In genomic region chr12:19138551-19139344, GRCh38 we compare ENCODE assay signal across 19 cellular contexts. TPM values are rescaled to one million over a fixed set of nuclear protein-coding genes. Genes with fewer than 3 reads are reported as not detected.
DNase-seq lines count a peak whose midpoint lies in the region; ATAC-seq, FAIRE-seq and TF ChIP-seq lines count a peak whose summit lies in the region.
"Had no signal": no experiment of that assay in that cellular context is flagged by ENCODE, and none has a peak within 500 bp of the region (broad histone marks: within the 10 kb centered on the region; RNA-seq: fewer than 3 reads in every experiment).

No MANE protein-coding gene starts in this region.

- peak overlapping the region; percentile 62 for H2BK5ac ChIP-seq in mesenchymal stem cell (ENCODE audit: low read depth, low read length, poor library complexity, severe bottlenecking)

- H3K9me3 Mint-ChIP-seq in Caco-2 (ENCODE audit: unreplicated experiment) (no peaks in the 10 kb centered on the region), HFFc6 (no peaks in the 10 kb centered on the region), astrocyte (ENCODE audit: unreplicated experiment) (no peaks in the 10 kb centered on the region), T-cell (no peaks in the 10 kb centered on the region)
- H3K9me3 Mint-ChIP-seq: activated CD4-positive, alpha-beta memory T cell treated with anti-CD3 and anti-CD28 coated beads for 36 hours; activated naive CD8-positive, alpha-beta T cell treated with anti-CD3 and anti-CD28 coated beads, Interleukin-2, amount 10 ng/mL, durations not matched to agents 7 days and 5 days; activated T-cell treated with anti-CD3 and anti-CD28 coated beads, Interleukin-2, amount 50 U/mL, for 24 hours had no signal

- H3K4me3 ChIP-seq in Caco-2 (ENCODE audit: low read depth, low read length): no peak overlapping the region
- no peak overlapping the region for H3K4me3 ChIP-seq in astrocyte (ENCODE audit: insufficient read depth, low read depth, low read length)
- no peak overlapping the region for H3K4me3 ChIP-seq in mesenchymal stem cell (ENCODE audit: insufficient read depth in 1 of 2, low read depth in 1 of 2, low read length in 2 of 2)
- H3K4me3 ChIP-seq: colonic mucosa had no signal

- intact Hi-C loops in Caco-2 (cut with micrococcal nuclease; ENCODE audit: unreplicated experiment): loop anchor here (1.0 kb wide), 1 partner anchor 7 kb away; no protein-coding TSS in a partner anchor

- no peak overlapping the region for H3K14ac ChIP-seq in mesenchymal stem cell (ENCODE audit: low read length in 2 of 2)

- H3K36me3 Mint-ChIP-seq in Caco-2 (ENCODE audit: insufficient read depth, unreplicated experiment) (peaks cover 29% of the 10 kb centered on the region), HFFc6 (ENCODE audit: low read depth) (peaks cover 31% of the 10 kb centered on the region), astrocyte (ENCODE audit: low read depth, unreplicated experiment) (no peaks in the 10 kb centered on the region), T-cell (no peaks in the 10 kb centered on the region)
- H3K36me3 Mint-ChIP-seq: activated naive CD8-positive, alpha-beta T cell treated with anti-CD3 and anti-CD28 coated beads, Interleukin-2, amount 10 ng/mL, durations not matched to agents 7 days and 5 days had no signal

- H3K9ac ChIP-seq in astrocyte (ENCODE audit: low read length): no peak overlapping the region
- H3K9ac ChIP-seq in mesenchymal stem cell (ENCODE audit: low read length): no peak overlapping the region

- H2BK12ac ChIP-seq in mesenchymal stem cell (ENCODE audit: low read length in 2 of 2): no peak overlapping the region

- DNase-seq in Caco-2: no peak
- peak; percentile 98 for DNase-seq in HFFc6
- DNase-seq in astrocyte (ENCODE audit: low read depth): peak; percentile 73
- peak; percentile 51 for DNase-seq in mesenchymal stem cell
- DNase-seq in T-cell: no peak
- no peak for DNase-seq in stimulated activated CD4-positive, alpha-beta T cell treated with anti-CD3 and anti-CD28 coated beads, Interleukin-4, amount 100 ng/mL, for 4 hours
- DNase-seq in NCI-H2171 treated with DMSO at 0.1 percent for 48 hours (lab: John Stamatoyannopoulos, UW): no peak
- DNase-seq: activated CD4-positive, alpha-beta memory T cell treated with anti-CD3 and anti-CD28 coated beads for 36 hours; activated naive CD8-positive, alpha-beta T cell treated with anti-CD3 and anti-CD28 coated beads, Interleukin-2, amount 10 ng/mL, durations not matched to agents 7 days and 5 days; activated T-cell treated with anti-CD3 and anti-CD28 coated beads, Interleukin-2, amount 50 U/mL, for 24 hours; colonic mucosa; GF-D8; NCI-H2029 treated with DMSO at 0.1 percent for 48 hours; NCI-H82; retina; SW 1271 had no signal

- H3K79me1 ChIP-seq in mesenchymal stem cell (replicated peaks; ENCODE audit: low read length, poor library complexity, severe bottlenecking): peaks cover 6% of the 10 kb centered on the region

- H2AFZ ChIP-seq in astrocyte (ENCODE audit: low read depth, low read length): no peak overlapping the region
- no peak overlapping the region for H2AFZ ChIP-seq in mesenchymal stem cell (ENCODE audit: low read depth, low read length)

- H3K4me2 ChIP-seq in astrocyte (ENCODE audit: low read length) (peak overlapping the region; percentile 20), mesenchymal stem cell (ENCODE audit: low read length, poor library complexity, severe bottlenecking) (no peak overlapping the region)

- peak overlapping the region; percentile 75 for H2AK5ac ChIP-seq in mesenchymal stem cell (ENCODE audit: low read length, severe bottlenecking)

- H3K27me3 ChIP-seq in Caco-2 (replicated peaks; ENCODE audit: control insufficient read depth, insufficient read depth, low read length) (no peaks in the 10 kb centered on the region), astrocyte (ENCODE audit: insufficient read depth, low read length) (no peaks in the 10 kb centered on the region), mesenchymal stem cell (ENCODE audit: control insufficient read depth in 1 of 2, insufficient read depth in 1 of 2, low read length in 2 of 2) (no peaks in the 10 kb centered on the region)
- H3K27me3 ChIP-seq: colonic mucosa had no signal

- peak overlapping the region; percentile 27 for H3K27ac Mint-ChIP-seq in Caco-2 (ENCODE audit: unreplicated experiment)
- peak overlapping the region; percentile 80 for H3K27ac Mint-ChIP-seq in HFFc6
- H3K27ac Mint-ChIP-seq in astrocyte (ENCODE audit: unreplicated experiment): no peak overlapping the region
- H3K27ac Mint-ChIP-seq in T-cell: no peak overlapping the region
- H3K27ac Mint-ChIP-seq: activated CD4-positive, alpha-beta memory T cell treated with anti-CD3 and anti-CD28 coated beads for 36 hours; activated naive CD8-positive, alpha-beta T cell treated with anti-CD3 and anti-CD28 coated beads, Interleukin-2, amount 10 ng/mL, durations not matched to agents 7 days and 5 days; activated T-cell treated with anti-CD3 and anti-CD28 coated beads, Interleukin-2, amount 50 U/mL, for 24 hours had no signal

- H3K9me3 ChIP-seq in Caco-2: no peaks in the 10 kb centered on the region
- H3K9me3 ChIP-seq in astrocyte (ENCODE audit: insufficient read depth, low read depth, low read length): no peaks in the 10 kb centered on the region
- no peaks in the 10 kb centered on the region for H3K9me3 ChIP-seq in mesenchymal stem cell (ENCODE audit: control insufficient read depth, low read length)
- H3K9me3 ChIP-seq: colonic mucosa had no signal

- peaks cover 31% of the 10 kb centered on the region for H4K20me1 ChIP-seq in astrocyte (ENCODE audit: insufficient read depth, low read length)

- no TSS peak for BruUV-seq in Caco-2 (replicated peaks; lab: Mats Ljungman, UMichigan)

- H3K79me2 ChIP-seq in astrocyte (ENCODE audit: insufficient read depth, low read length): peaks cover 60% of the 10 kb centered on the region

- no peak for ATAC-seq in T-cell (replicated peaks in 1 of 4)
- no peak for ATAC-seq in HG03571 (IDR thresholded peaks at IDR 0.05; ENCODE audit: unreplicated experiment)
- ATAC-seq: Panc1 had no signal

- H3K23ac ChIP-seq in mesenchymal stem cell (ENCODE audit: low read length in 2 of 2): no peak overlapping the region

- peaks cover 24% of the 10 kb centered on the region for H3K4me1 ChIP-seq in Caco-2
- peaks cover 7% of the 10 kb centered on the region for H3K4me1 ChIP-seq in astrocyte (ENCODE audit: insufficient read depth, low read length)
- H3K4me1 ChIP-seq in mesenchymal stem cell (ENCODE audit: control insufficient read depth, insufficient read depth, low read depth, low read length): peaks cover 4% of the 10 kb centered on the region
- H3K4me1 ChIP-seq: colonic mucosa had no signal

- 72% methylated on average over 8 of the region's 8 CpGs for WGBS in mesenchymal stem cell

- no peak overlapping the region for H4K8ac ChIP-seq in mesenchymal stem cell (ENCODE audit: low read length)

- H3K4ac ChIP-seq in mesenchymal stem cell (ENCODE audit: low read depth in 1 of 2, low read length in 2 of 2): no peak overlapping the region

- TF ChIP-seq CTCF in Caco-2 (IDR thresholded peaks at IDR 0.05; ENCODE audit: insufficient read depth in 1 of 2, low read depth in 1 of 2, low read length in 1 of 2, severe bottlenecking in 1 of 2, unreplicated experiment in 1 of 2) (no peak), HFFc6 (IDR thresholded peaks at IDR 0.05) (no peak), astrocyte (IDR thresholded peaks at IDR 0.05; ENCODE audit: insufficient read depth, low read depth, low read length) (no peak)

- H3K27me3 Mint-ChIP-seq in Caco-2 (ENCODE audit: insufficient read depth, unreplicated experiment) (no peaks in the 10 kb centered on the region), HFFc6 (ENCODE audit: insufficient read depth) (no peaks in the 10 kb centered on the region), astrocyte (ENCODE audit: low read depth, unreplicated experiment) (no peaks in the 10 kb centered on the region), T-cell (peaks cover 0 to 8% of the 10 kb centered on the region in 2 donors)
- H3K27me3 Mint-ChIP-seq: activated naive CD8-positive, alpha-beta T cell treated with anti-CD3 and anti-CD28 coated beads, Interleukin-2, amount 10 ng/mL, durations not matched to agents 7 days and 5 days had no signal

- no peak overlapping the region for H2BK120ac ChIP-seq in mesenchymal stem cell (ENCODE audit: low read depth, low read length)

- peak overlapping the region in 1 of 2 experiments; percentile 3 for H3K18ac ChIP-seq in mesenchymal stem cell (ENCODE audit: low read depth in 1 of 2, low read length in 2 of 2)

- CTCF ChIA-PET in Caco-2 (lab: Charles Lee) (interaction anchor here (0.8 to 1.3 kb wide), 2 partner anchors 43 to 44 kb away, joined by 3 read pairs; no protein-coding TSS in a partner anchor), T-cell (lab: Charles Lee) (no interaction called here)

- no peaks in the 10 kb centered on the region; the same call in 1 of the 2 replicates for H3K36me3 ChIP-seq in Caco-2 (ENCODE audit: control insufficient read depth, insufficient read depth, low read length)
- peaks cover 3% of the 10 kb centered on the region for H3K36me3 ChIP-seq in astrocyte (ENCODE audit: insufficient read depth, low read length)
- peaks cover 4 to 30% of the 10 kb centered on the region in 2 experiments for H3K36me3 ChIP-seq in mesenchymal stem cell (ENCODE audit: control insufficient read depth in 1 of 2, insufficient read depth in 2 of 2, low read depth in 1 of 2, low read length in 2 of 2)
- H3K36me3 ChIP-seq: colonic mucosa had no signal

- no peak overlapping the region for H2BK15ac ChIP-seq in mesenchymal stem cell (ENCODE audit: low read depth, poor library complexity, severe bottlenecking)

- no peak overlapping the region for H3K4me3 Mint-ChIP-seq in Caco-2 (ENCODE audit: unreplicated experiment)
- H3K4me3 Mint-ChIP-seq in HFFc6: peak overlapping the region; percentile 60
- no peak overlapping the region for H3K4me3 Mint-ChIP-seq in astrocyte (ENCODE audit: unreplicated experiment)
- H3K4me3 Mint-ChIP-seq in T-cell: no peak overlapping the region
- H3K4me3 Mint-ChIP-seq: activated CD4-positive, alpha-beta memory T cell treated with anti-CD3 and anti-CD28 coated beads for 36 hours; activated naive CD8-positive, alpha-beta T cell treated with anti-CD3 and anti-CD28 coated beads, Interleukin-2, amount 10 ng/mL, durations not matched to agents 7 days and 5 days; activated T-cell treated with anti-CD3 and anti-CD28 coated beads, Interleukin-2, amount 50 U/mL, for 24 hours had no signal

- H4K91ac ChIP-seq in mesenchymal stem cell (ENCODE audit: low read length): no peak overlapping the region

- POLR2A ChIA-PET in Caco-2 (lab: Charles Lee) (interaction anchor here (0.7 kb wide), 1 partner anchor 292 kb away, joined by 4 read pairs; no protein-coding TSS in a partner anchor), T-cell (lab: Charles Lee) (no interaction called here)

- peak; percentile 50 for FAIRE-seq in astrocyte (lab: Jason Lieb, UNC)
- FAIRE-seq: H1 had no signal

- H3K4me1 Mint-ChIP-seq in Caco-2 (ENCODE audit: low read depth, unreplicated experiment) (peaks cover 47% of the 10 kb centered on the region), HFFc6 (ENCODE audit: low read depth) (peaks cover 67% of the 10 kb centered on the region), astrocyte (ENCODE audit: low read depth, unreplicated experiment) (peaks cover 32% of the 10 kb centered on the region), T-cell (no peaks in the 10 kb centered on the region)
- H3K4me1 Mint-ChIP-seq: activated naive CD8-positive, alpha-beta T cell treated with anti-CD3 and anti-CD28 coated beads, Interleukin-2, amount 10 ng/mL, durations not matched to agents 7 days and 5 days had no signal

- H3K27ac ChIP-seq in astrocyte (ENCODE audit: low read depth, low read length) (peak overlapping the region; percentile 9), mesenchymal stem cell (ENCODE audit: low read length, poor library complexity, severe bottlenecking) (peak overlapping the region; percentile 9)
- H3K27ac ChIP-seq: colonic mucosa had no signal

RNA-seq across cellular contexts. Expression of gene PLEKHA5, which starts 9.2 kb away (rescaled TPM):
- 69.1 and 79.2 TPM in 2 replicates for total RNA-seq in Caco-2 (2022)
- 10 to 100 TPM; 15.7 to 22.6 (median 18.6) TPM for total RNA-seq in HFFc6 (2021; fragmentation: NEBNext Ultra II Directional; extraction: Animal tissue kit (Norgen Biotek cat#: 25700))
- 35.5 and 38.9 TPM in 2 replicates for total RNA-seq in astrocyte
- polyA plus RNA-seq in mesenchymal stem cell (2013, experiment 1 of 2): 31.9 TPM
- 31.0 TPM for polyA plus RNA-seq in mesenchymal stem cell (2013, experiment 2 of 2)
- total RNA-seq in T-cell: 10 to 100 TPM in 1 of 5 donors, 1 to 10 TPM in 3, under 1 TPM in 1; 0.96 to 11.0 (median 4.9) TPM

Comparison
In these comparisons a context has a peak if more than half of its experiments do, and no peak if none do; other contexts are left out.
1. DNase-seq: peak in HFFc6 (single experiment), astrocyte (single experiment) and mesenchymal stem cell (single experiment); none in Caco-2 (0 of 2), T-cell (0 of 34), stimulated activated CD4-positive, alpha-beta T cell treated with anti-CD3 and anti-CD28 coated beads, Interleukin-4, amount 100 ng/mL, for 4 hours (0 of 2) and NCI-H2171 treated with DMSO at 0.1 percent for 48 hours (single experiment).
2. H3K27ac Mint-ChIP-seq: peak in Caco-2 (single experiment) and HFFc6 (single experiment); none in astrocyte (single experiment) and T-cell (0 of 2).